Comparison of ENCODE assay signal across 8 cellular contexts in the genomic region with DNA sequence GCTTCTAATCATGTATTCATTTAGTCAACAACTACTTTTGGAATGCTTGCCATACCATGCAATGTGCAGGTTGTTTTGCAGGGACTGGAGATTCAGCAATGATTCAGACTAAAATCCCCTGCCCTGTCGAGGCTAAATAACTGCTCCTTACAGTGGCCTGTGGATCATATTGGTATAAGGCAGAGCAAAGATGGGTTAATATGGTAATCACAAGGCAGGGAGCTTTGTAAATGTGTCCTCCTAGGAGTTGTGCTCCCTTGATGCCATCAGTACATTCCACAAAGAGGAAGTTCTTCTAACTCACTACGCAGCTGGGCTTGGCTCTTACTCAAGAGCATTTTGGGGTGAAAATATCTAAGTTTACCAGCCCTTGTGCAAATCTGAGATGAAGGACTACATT. TPM values are rescaled to one million over a fixed set of nuclear protein-coding genes. Genes with fewer than 3 reads are reported as not detected.
DNase-seq lines count a peak whose midpoint lies in the region; ATAC-seq and TF ChIP-seq lines count a peak whose summit lies in the region.

No MANE protein-coding gene starts in this region.

- H3K36me3 ChIP-seq in gastrocnemius medialis, result no peaks in the 10 kb centered on the region

- ATAC-seq in HG03066 (IDR thresholded peaks at IDR 0.05; ENCODE audit: low read depth, unreplicated experiment) (peak; percentile 31), gastrocnemius medialis (peak; percentile 26)

- TF ChIP-seq CTCF in WI38 (IDR thresholded peaks at IDR 0.05; ENCODE audit: low read depth, low read length) (no peak), gastrocnemius medialis (IDR thresholded peaks at IDR 0.05 in 4 of 5, conservative IDR thresholded peaks at IDR 0.05 in 1 of 5) (no peak)

- TF ChIP-seq POLR2A in gastrocnemius medialis (IDR thresholded peaks at IDR 0.05), result no peak

- intact Hi-C loops in gastrocnemius medialis (cut with DNase I; ENCODE audit: low total_unique reads), result no loop called here

- H3K4me3 ChIP-seq in WI38 (ENCODE audit: low read depth, low read length) (peak overlapping the region; percentile 60), gastrocnemius medialis (peak overlapping the region; percentile 46 to 66 (median 54))

- in situ Hi-C loops in gastrocnemius medialis (cut with MboI; ENCODE audit: low sequenced_read_pairs in 4 of 4), result no loop called here

- H3K27me3 ChIP-seq in gastrocnemius medialis, result no peaks in the 10 kb centered on the region

- peaks cover 32 to 37% of the 10 kb centered on the region in 2 donors for H3K4me1 ChIP-seq in gastrocnemius medialis

- H3K27ac ChIP-seq in gastrocnemius medialis, result peak overlapping the region; percentile 82 to 89 (median 85)

- no peaks in the 10 kb centered on the region for H3K9me3 ChIP-seq in gastrocnemius medialis

- DNase-seq in GM03348 (ENCODE audit: low spot score), result peak; percentile 26
- peak; percentile 30 for DNase-seq in foreskin melanocyte
- DNase-seq in gastrocnemius medialis, result no peak
- no peak for DNase-seq in DMS114 treated with DMSO at 0.1 percent for 48 hours (lab: John Stamatoyannopoulos, UW; ENCODE audit: unreplicated experiment)
- no peak for DNase-seq in hepatic stellate cell (ENCODE audit: low spot score)
- no peak for DNase-seq in activated CD4-positive, alpha-beta T cell treated with anti-CD3 and anti-CD28 coated beads, Interleukin-2, amount 50 U/mL, for 1 hour

RNA-seq across cellular contexts. Expression of gene IFIT2, which starts 0.6 kb away (rescaled TPM):
- 1 to 10 TPM in 1 of 4 donors, under 1 TPM in 3; 0.41 to 2.1 (median 0.78) TPM for total RNA-seq in gastrocnemius medialis

RNA-seq across cellular contexts. Expression of gene IFIT3, which starts 26.6 kb away (rescaled TPM):
- 1 to 10 TPM; 2.2 to 8.9 (median 3.7) TPM for total RNA-seq in gastrocnemius medialis

RNA-seq across cellular contexts. Expression of gene LIPA, which starts 49.7 kb away (rescaled TPM):
- 10 to 100 TPM in 2 of 4 donors, 1 to 10 TPM in 2; 7.7 to 11.4 (median 9.3) TPM for total RNA-seq in gastrocnemius medialis

Comparison
In these comparisons a context has a peak if more than half of its experiments do, and no peak if none do; other contexts are left out.
1. DNase-seq: peak in GM03348 (single experiment) and foreskin melanocyte (single experiment); none in gastrocnemius medialis (0 of 2), DMS114 treated with DMSO at 0.1 percent for 48 hours (single experiment), hepatic stellate cell (single experiment) and activated CD4-positive, alpha-beta T cell treated with anti-CD3 and anti-CD28 coated beads, Interleukin-2, amount 50 U/mL, for 1 hour (single experiment).